Comparison of ENCODE assay signal across 1 cellular context in the genomic region with DNA sequence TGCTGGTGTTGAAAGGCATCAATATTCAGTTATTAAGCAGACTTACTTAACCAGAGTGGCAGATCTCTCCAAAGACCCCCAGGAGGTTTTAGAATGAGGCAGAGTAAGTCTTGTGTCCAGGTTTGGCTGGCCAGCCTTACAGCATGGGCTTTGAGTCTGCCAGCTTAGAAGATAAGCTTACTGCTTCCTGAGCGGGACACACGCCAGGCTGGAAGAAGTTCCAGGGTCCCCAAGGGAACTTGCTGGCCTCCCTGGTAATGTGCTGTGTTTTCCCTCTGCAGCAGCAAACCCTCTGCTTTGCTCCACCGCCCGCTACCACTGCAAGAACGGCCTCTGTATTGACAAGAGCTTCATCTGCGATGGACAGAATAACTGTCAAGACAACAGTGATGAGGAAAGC.
TF ChIP-seq lines count a peak whose summit lies in the region.

No MANE protein-coding gene starts in this region.

TF ChIP-seq in H1, 55 proteins besides CTCF, POLR2A, EP300 and RAD21:
- TF ChIP-seq JUN (IDR thresholded peaks at IDR 0.05; ENCODE audit: low read depth, low read length) (no peak), RXRA (IDR thresholded peaks at IDR 0.05; ENCODE audit: insufficient read depth, low read depth, low read length) (no peak), SIRT6 (IDR thresholded peaks at IDR 0.05; ENCODE audit: low read length) (no peak), TEAD4 (IDR thresholded peaks at IDR 0.05; ENCODE audit: low read depth, low read length) (no peak), CHD2 (IDR thresholded peaks at IDR 0.05; ENCODE audit: low read length) (no peak), RFX5 (IDR thresholded peaks at IDR 0.05; ENCODE audit: borderline replicate concordance, low read depth, low read length) (no peak), CBX5 (IDR thresholded peaks at IDR 0.05; ENCODE audit: low read depth, low read length) (no peak), CTBP2 (IDR thresholded peaks at IDR 0.05; ENCODE audit: borderline replicate concordance, insufficient read depth, insufficient read length, low read length) (no peak), KDM5A (IDR thresholded peaks at IDR 0.05; ENCODE audit: low read length) (no peak), ASH2L (IDR thresholded peaks at IDR 0.05; ENCODE audit: low read length) (no peak), BRCA1 (IDR thresholded peaks at IDR 0.05; ENCODE audit: low read depth, low read length) (no peak), RNF2 (IDR thresholded peaks at IDR 0.05; ENCODE audit: borderline replicate concordance, low read depth, low read length, missing control alignments, poor library complexity, severe bottlenecking) (no peak)
- TF ChIP-seq, protein P1, sequence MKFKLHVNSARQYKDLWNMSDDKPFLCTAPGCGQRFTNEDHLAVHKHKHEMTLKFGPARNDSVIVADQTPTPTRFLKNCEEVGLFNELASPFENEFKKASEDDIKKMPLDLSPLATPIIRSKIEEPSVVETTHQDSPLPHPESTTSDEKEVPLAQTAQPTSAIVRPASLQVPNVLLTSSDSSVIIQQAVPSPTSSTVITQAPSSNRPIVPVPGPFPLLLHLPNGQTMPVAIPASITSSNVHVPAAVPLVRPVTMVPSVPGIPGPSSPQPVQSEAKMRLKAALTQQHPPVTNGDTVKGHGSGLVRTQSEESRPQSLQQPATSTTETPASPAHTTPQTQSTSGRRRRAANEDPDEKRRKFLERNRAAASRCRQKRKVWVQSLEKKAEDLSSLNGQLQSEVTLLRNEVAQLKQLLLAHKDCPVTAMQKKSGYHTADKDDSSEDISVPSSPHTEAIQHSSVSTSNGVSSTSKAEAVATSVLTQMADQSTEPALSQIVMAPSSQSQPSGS (IDR thresholded peaks at IDR 0.05; ENCODE audit: low read length) = no peak
- TF ChIP-seq, protein P2, sequence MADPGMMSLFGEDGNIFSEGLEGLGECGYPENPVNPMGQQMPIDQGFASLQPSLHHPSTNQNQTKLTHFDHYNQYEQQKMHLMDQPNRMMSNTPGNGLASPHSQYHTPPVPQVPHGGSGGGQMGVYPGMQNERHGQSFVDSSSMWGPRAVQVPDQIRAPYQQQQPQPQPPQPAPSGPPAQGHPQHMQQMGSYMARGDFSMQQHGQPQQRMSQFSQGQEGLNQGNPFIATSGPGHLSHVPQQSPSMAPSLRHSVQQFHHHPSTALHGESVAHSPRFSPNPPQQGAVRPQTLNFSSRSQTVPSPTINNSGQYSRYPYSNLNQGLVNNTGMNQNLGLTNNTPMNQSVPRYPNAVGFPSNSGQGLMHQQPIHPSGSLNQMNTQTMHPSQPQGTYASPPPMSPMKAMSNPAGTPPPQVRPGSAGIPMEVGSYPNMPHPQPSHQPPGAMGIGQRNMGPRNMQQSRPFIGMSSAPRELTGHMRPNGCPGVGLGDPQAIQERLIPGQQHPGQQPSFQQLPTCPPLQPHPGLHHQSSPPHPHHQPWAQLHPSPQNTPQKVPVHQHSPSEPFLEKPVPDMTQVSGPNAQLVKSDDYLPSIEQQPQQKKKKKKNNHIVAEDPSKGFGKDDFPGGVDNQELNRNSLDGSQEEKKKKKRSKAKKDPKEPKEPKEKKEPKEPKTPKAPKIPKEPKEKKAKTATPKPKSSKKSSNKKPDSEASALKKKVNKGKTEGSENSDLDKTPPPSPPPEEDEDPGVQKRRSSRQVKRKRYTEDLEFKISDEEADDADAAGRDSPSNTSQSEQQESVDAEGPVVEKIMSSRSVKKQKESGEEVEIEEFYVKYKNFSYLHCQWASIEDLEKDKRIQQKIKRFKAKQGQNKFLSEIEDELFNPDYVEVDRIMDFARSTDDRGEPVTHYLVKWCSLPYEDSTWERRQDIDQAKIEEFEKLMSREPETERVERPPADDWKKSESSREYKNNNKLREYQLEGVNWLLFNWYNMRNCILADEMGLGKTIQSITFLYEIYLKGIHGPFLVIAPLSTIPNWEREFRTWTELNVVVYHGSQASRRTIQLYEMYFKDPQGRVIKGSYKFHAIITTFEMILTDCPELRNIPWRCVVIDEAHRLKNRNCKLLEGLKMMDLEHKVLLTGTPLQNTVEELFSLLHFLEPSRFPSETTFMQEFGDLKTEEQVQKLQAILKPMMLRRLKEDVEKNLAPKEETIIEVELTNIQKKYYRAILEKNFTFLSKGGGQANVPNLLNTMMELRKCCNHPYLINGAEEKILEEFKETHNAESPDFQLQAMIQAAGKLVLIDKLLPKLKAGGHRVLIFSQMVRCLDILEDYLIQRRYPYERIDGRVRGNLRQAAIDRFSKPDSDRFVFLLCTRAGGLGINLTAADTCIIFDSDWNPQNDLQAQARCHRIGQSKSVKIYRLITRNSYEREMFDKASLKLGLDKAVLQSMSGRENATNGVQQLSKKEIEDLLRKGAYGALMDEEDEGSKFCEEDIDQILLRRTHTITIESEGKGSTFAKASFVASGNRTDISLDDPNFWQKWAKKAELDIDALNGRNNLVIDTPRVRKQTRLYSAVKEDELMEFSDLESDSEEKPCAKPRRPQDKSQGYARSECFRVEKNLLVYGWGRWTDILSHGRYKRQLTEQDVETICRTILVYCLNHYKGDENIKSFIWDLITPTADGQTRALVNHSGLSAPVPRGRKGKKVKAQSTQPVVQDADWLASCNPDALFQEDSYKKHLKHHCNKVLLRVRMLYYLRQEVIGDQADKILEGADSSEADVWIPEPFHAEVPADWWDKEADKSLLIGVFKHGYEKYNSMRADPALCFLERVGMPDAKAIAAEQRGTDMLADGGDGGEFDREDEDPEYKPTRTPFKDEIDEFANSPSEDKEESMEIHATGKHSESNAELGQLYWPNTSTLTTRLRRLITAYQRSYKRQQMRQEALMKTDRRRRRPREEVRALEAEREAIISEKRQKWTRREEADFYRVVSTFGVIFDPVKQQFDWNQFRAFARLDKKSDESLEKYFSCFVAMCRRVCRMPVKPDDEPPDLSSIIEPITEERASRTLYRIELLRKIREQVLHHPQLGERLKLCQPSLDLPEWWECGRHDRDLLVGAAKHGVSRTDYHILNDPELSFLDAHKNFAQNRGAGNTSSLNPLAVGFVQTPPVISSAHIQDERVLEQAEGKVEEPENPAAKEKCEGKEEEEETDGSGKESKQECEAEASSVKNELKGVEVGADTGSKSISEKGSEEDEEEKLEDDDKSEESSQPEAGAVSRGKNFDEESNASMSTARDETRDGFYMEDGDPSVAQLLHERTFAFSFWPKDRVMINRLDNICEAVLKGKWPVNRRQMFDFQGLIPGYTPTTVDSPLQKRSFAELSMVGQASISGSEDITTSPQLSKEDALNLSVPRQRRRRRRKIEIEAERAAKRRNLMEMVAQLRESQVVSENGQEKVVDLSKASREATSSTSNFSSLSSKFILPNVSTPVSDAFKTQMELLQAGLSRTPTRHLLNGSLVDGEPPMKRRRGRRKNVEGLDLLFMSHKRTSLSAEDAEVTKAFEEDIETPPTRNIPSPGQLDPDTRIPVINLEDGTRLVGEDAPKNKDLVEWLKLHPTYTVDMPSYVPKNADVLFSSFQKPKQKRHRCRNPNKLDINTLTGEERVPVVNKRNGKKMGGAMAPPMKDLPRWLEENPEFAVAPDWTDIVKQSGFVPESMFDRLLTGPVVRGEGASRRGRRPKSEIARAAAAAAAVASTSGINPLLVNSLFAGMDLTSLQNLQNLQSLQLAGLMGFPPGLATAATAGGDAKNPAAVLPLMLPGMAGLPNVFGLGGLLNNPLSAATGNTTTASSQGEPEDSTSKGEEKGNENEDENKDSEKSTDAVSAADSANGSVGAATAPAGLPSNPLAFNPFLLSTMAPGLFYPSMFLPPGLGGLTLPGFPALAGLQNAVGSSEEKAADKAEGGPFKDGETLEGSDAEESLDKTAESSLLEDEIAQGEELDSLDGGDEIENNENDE (IDR thresholded peaks at IDR 0.05; ENCODE audit: insufficient replicate concordance, low read length) = no peak
- TF ChIP-seq, protein P3, sequence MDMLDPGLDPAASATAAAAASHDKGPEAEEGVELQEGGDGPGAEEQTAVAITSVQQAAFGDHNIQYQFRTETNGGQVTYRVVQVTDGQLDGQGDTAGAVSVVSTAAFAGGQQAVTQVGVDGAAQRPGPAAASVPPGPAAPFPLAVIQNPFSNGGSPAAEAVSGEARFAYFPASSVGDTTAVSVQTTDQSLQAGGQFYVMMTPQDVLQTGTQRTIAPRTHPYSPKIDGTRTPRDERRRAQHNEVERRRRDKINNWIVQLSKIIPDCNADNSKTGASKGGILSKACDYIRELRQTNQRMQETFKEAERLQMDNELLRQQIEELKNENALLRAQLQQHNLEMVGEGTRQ (IDR thresholded peaks at IDR 0.05; ENCODE audit: low read length) = no peak
